In the genomic region with DNA sequence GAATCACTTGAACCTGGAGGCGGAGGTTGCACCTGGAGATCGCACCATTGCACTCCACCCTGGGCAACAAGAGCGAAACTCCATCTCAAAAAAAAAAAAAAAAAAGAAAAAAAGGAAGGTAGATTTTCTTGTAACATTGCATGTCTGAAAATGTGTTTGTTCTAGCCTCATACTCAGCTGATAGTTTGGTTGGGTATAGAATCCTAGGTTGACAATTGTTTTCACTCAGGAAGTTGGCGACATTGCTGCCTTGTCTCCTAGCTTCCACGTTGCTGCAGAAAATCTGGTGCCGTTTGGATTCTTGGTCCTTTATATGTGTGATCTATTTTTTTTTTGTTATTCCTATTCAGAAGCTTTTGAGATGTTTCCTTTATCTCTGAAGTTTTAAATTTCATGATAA, we compare ENCODE assay signal across 2 cellular contexts.
A peak's percentile ranks its signal among the peaks of the same experiment; 100 is the strongest.
TF ChIP-seq lines count a peak whose summit lies in the region.

No MANE protein-coding gene starts in this region.

TF ChIP-seq in HepG2, 621 proteins besides CTCF, POLR2A, EP300 and RAD21:
- peak; percentile 99 for TF ChIP-seq ZFP1 (CRISPR knock-in tag; IDR thresholded peaks at IDR 0.05)
- TF ChIP-seq, protein P1, sequence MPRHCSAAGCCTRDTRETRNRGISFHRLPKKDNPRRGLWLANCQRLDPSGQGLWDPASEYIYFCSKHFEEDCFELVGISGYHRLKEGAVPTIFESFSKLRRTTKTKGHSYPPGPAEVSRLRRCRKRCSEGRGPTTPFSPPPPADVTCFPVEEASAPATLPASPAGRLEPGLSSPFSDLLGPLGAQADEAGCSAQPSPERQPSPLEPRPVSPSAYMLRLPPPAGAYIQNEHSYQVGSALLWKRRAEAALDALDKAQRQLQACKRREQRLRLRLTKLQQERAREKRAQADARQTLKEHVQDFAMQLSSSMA (CRISPR knock-in tag; IDR thresholded peaks at IDR 0.05): no peak

TF ChIP-seq in K562, 482 proteins besides CTCF, POLR2A, EP300 and RAD21:
- TF ChIP-seq TRIM28 (IDR thresholded peaks at IDR 0.05) (0 out of 2 replicates have a peak, but pooled peaks have one; percentile 49), SAP30 (IDR thresholded peaks at IDR 0.05; ENCODE audit: borderline replicate concordance, insufficient read depth, low read depth, low read length, poor library complexity, severe bottlenecking) (no peak), COPS2 (conservative IDR thresholded peaks at IDR 0.05) (no peak), CBX3 (IDR thresholded peaks at IDR 0.05; ENCODE audit: borderline replicate concordance in 1 of 2, low read length in 2 of 2) (peak in 1 of 2 experiments; percentile 83; a peak in 1 of 3 replicates), E2F3 (CRISPR knock-in tag; IDR thresholded peaks at IDR 0.05) (no peak), ZNF23 (CRISPR knock-in tag; IDR thresholded peaks at IDR 0.05) (no peak), ZNF699 (CRISPR knock-in tag; IDR thresholded peaks at IDR 0.05; ENCODE audit: insufficient replicate concordance) (no peak), ZFP1 (CRISPR knock-in tag; IDR thresholded peaks at IDR 0.05) (peak; percentile 87), SNRNP70 (optimal IDR thresholded peaks at IDR 0.05; ENCODE audit: low read depth, low read length) (no peak), CAMTA2 (CRISPR knock-in tag; conservative IDR thresholded peaks at IDR 0.05) (no peak), CSDE1 (IDR thresholded peaks at IDR 0.05) (no peak), TRIM24 (IDR thresholded peaks at IDR 0.05) (0 out of 4 replicates have a peak, but pooled peaks of 1 of the 2 experiments have one; percentile 24)
- TF ChIP-seq, protein P2, sequence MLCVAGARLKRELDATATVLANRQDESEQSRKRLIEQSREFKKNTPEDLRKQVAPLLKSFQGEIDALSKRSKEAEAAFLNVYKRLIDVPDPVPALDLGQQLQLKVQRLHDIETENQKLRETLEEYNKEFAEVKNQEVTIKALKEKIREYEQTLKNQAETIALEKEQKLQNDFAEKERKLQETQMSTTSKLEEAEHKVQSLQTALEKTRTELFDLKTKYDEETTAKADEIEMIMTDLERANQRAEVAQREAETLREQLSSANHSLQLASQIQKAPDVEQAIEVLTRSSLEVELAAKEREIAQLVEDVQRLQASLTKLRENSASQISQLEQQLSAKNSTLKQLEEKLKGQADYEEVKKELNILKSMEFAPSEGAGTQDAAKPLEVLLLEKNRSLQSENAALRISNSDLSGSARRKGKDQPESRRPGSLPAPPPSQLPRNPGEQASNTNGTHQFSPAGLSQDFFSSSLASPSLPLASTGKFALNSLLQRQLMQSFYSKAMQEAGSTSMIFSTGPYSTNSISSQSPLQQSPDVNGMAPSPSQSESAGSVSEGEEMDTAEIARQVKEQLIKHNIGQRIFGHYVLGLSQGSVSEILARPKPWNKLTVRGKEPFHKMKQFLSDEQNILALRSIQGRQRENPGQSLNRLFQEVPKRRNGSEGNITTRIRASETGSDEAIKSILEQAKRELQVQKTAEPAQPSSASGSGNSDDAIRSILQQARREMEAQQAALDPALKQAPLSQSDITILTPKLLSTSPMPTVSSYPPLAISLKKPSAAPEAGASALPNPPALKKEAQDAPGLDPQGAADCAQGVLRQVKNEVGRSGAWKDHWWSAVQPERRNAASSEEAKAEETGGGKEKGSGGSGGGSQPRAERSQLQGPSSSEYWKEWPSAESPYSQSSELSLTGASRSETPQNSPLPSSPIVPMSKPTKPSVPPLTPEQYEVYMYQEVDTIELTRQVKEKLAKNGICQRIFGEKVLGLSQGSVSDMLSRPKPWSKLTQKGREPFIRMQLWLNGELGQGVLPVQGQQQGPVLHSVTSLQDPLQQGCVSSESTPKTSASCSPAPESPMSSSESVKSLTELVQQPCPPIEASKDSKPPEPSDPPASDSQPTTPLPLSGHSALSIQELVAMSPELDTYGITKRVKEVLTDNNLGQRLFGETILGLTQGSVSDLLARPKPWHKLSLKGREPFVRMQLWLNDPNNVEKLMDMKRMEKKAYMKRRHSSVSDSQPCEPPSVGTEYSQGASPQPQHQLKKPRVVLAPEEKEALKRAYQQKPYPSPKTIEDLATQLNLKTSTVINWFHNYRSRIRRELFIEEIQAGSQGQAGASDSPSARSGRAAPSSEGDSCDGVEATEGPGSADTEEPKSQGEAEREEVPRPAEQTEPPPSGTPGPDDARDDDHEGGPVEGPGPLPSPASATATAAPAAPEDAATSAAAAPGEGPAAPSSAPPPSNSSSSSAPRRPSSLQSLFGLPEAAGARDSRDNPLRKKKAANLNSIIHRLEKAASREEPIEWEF (CRISPR knock-in tag; IDR thresholded peaks at IDR 0.05): no peak
